ENCODE assay signal across 16 cellular contexts in genomic region chr3:197692641-197693040, GRCh38. TPM values are rescaled to one million over a fixed set of nuclear protein-coding genes. Genes with fewer than 3 reads are reported as not detected.
DNase-seq lines count a peak whose midpoint lies in the region; ATAC-seq and TF ChIP-seq lines count a peak whose summit lies in the region.
"Had no signal": no experiment of that assay in that cellular context is flagged by ENCODE, and none has a peak within 500 bp of the region (broad histone marks: within the 10 kb centered on the region; RNA-seq: fewer than 3 reads in every experiment).

No MANE protein-coding gene starts in this region.

- peaks cover 61% of the 10 kb centered on the region for H3K36me3 ChIP-seq in SK-N-MC (ENCODE audit: insufficient read depth, low read length)

- H3K4me3 ChIP-seq in AG10803 (ENCODE audit: low read length) (no peak overlapping the region), SK-N-MC (no peak overlapping the region), fibroblast of villous mesenchyme (ENCODE audit: low read depth, low read length) (no peak overlapping the region)
- H3K4me3 ChIP-seq: pancreas, tibial artery had no signal

- ATAC-seq in GM18867 (IDR thresholded peaks at IDR 0.05; ENCODE audit: unreplicated experiment): no peak

- no peak overlapping the region for H3K9ac ChIP-seq in SK-N-MC (ENCODE audit: insufficient read length)

- no peak for TF ChIP-seq CTCF in AG10803 (conservative IDR thresholded peaks at IDR 0.05; ENCODE audit: low read length)
- TF ChIP-seq CTCF in fibroblast of villous mesenchyme (IDR thresholded peaks at IDR 0.05; ENCODE audit: insufficient read depth, low read depth, low read length): no peak

- no peaks in the 10 kb centered on the region for H3K9me3 ChIP-seq in SK-N-MC (ENCODE audit: low read depth, low read length)
- H3K9me3 ChIP-seq: pancreas, tibial artery had no signal

- H3K27ac ChIP-seq in SK-N-MC: 0 out of 2 replicates have a peak overlapping the region, but pooled peaks have one; percentile 18
- H3K27ac ChIP-seq: pancreas, tibial artery had no signal

- DNase-seq in AG10803 (ENCODE audit: low read depth): peak; percentile 66
- peak; percentile 34 for DNase-seq in GF-D8 (lab: John Stamatoyannopoulos, UW)
- DNase-seq in SK-N-MC (ENCODE audit: low read depth, low spot score): peak; percentile 62
- peak; percentile 75 for DNase-seq in fibroblast of villous mesenchyme (ENCODE audit: low read depth)
- no peak for DNase-seq in activated gamma-delta T cell treated with Interleukin-2 at 50 U/mL for 16 hours
- no peak for DNase-seq in activated CD4-positive, CD25-positive, alpha-beta regulatory T cell (lab: John Stamatoyannopoulos, UW)
- DNase-seq in KG1 (lab: John Stamatoyannopoulos, UW): no peak
- DNase-seq: activated CD4-positive, alpha-beta T cell treated with anti-CD3 and anti-CD28 coated beads, Interleukin-2, amount 50 U/mL, for 1 hour; activated naive CD4-positive, alpha-beta T cell; C1 segment of cervical spinal cord; kidney; NCI-H524; pancreas; T-helper 2 cell; tibial artery had no signal

RNA-seq across cellular contexts. Expression of gene RUBCN, which starts 44.1 kb away (rescaled TPM):
- total RNA-seq in fibroblast of villous mesenchyme: 26.4 and 28.1 TPM in 2 replicates

RNA-seq across cellular contexts. Expression of gene FYTTD1, which starts 57.0 kb away (rescaled TPM):
- 43.5 and 58.3 TPM in 2 replicates for total RNA-seq in fibroblast of villous mesenchyme

Comparison
In these comparisons a context has a peak if more than half of its experiments do, and no peak if none do; other contexts are left out.
1. DNase-seq: peak in AG10803 (single experiment), GF-D8 (single experiment), SK-N-MC (single experiment) and fibroblast of villous mesenchyme (single experiment); none in activated gamma-delta T cell treated with Interleukin-2 at 50 U/mL for 16 hours (single experiment), activated CD4-positive, CD25-positive, alpha-beta regulatory T cell (0 of 4) and KG1 (single experiment).